In genomic region chr19:6737284-6737872, GRCh38 we compare ENCODE assay signal across 8 cellular contexts. TPM values are rescaled to one million over a fixed set of nuclear protein-coding genes. Genes with fewer than 3 reads are reported as not detected.
A peak's percentile ranks its signal among the peaks of the same experiment; 100 is the strongest.
DNase-seq lines count a peak whose midpoint lies in the region; ATAC-seq, FAIRE-seq and TF ChIP-seq lines count a peak whose summit lies in the region.

Gene GPR108 (minus strand): TSS chr19:6737580. CDS start chr19:6737576, 4 bp downstream.

- peak within 1 kb of the TSS; percentile 43 for H2AFZ ChIP-seq in smooth muscle cell (ENCODE audit: low read depth)

- no peak for TF ChIP-seq EP300 in A549 (IDR thresholded peaks at IDR 0.05)

- DNase-seq in A549 (ENCODE audit: low read depth in 1 of 2, low spot score in 1 of 2) (peak; percentile 44 to 99), NCI-H2227 treated with DMSO at 0.1 percent for 48 hours (lab: John Stamatoyannopoulos, UW) (peak; percentile 96), WTC11 (ENCODE audit: low spot score) (peak; percentile 100), cardiac fibroblast (ENCODE audit: low read depth in 2 of 2) (peak in 1 of 2 donors; percentile 100), iPS-NIHi11 (ENCODE audit: low spot score) (peak; percentile 95), smooth muscle cell (lab: John Stamatoyannopoulos, UW; ENCODE audit: unreplicated experiment) (peak; percentile 96)

- H3K36me3 ChIP-seq in smooth muscle cell (ENCODE audit: low read depth) = no peaks in the 10 kb centered on the region

- peaks cover 28% of the 10 kb centered on the region for H3K4me1 ChIP-seq in A549
- peaks cover 34% of the 10 kb centered on the region for H3K4me1 ChIP-seq in smooth muscle cell (ENCODE audit: low read depth)

- peak within 1 kb of the TSS; percentile 97 to 98 for H3K27ac ChIP-seq in A549
- peak within 1 kb of the TSS; percentile 92 for H3K27ac ChIP-seq in smooth muscle cell (ENCODE audit: low read depth)

- H4K20me1 ChIP-seq in smooth muscle cell (ENCODE audit: low read depth) = peaks cover 17% of the 10 kb centered on the region

- POLR2A ChIA-PET in A549 (lab: Yijun Ruan, JAX) (interaction anchor here (0.6 to 2.3 kb wide), 5 partner anchors 15 to 207 kb away, joined by 3 to 10 read pairs (median 7); partner anchors contain the start of genes C3 and TNFSF9), WTC11 (lab: Charles Lee) (interaction anchor here (0.5 to 3.9 kb wide), 8 partner anchors 12 to 571 kb away, joined by 3 to 29 read pairs (median 4); partner anchors contain the start of gene SH2D3A)

- TF ChIP-seq RAD21 in A549 (conservative IDR thresholded peaks at IDR 0.05 in 1 of 2, IDR thresholded peaks at IDR 0.05 in 1 of 2) = no peak

- no peaks in the 10 kb centered on the region for H3K9me3 Mint-ChIP-seq in WTC11

- peak within 1 kb of the TSS; percentile 97 for H3K4me3 Mint-ChIP-seq in WTC11

- peak within 1 kb of the TSS; percentile 95 for H3K9ac ChIP-seq in smooth muscle cell (ENCODE audit: low read depth)

- peak within 1 kb of the TSS; percentile 93 for H3K4me3 ChIP-seq in A549
- peak within 1 kb of the TSS; percentile 85 to 91 for H3K4me3 ChIP-seq in cardiac fibroblast (replicated peaks in 1 of 2; ENCODE audit: low read depth in 2 of 2, low read length in 2 of 2)
- peak within 1 kb of the TSS; percentile 80 for H3K4me3 ChIP-seq in smooth muscle cell

- H3K4me1 Mint-ChIP-seq in WTC11 = peaks cover 44% of the 10 kb centered on the region

- no peaks in the 10 kb centered on the region for H3K9me3 ChIP-seq in A549
- no peaks in the 10 kb centered on the region for H3K9me3 ChIP-seq in smooth muscle cell (replicated peaks; ENCODE audit: low read depth)

- CTCF ChIA-PET in A549 (lab: Yijun Ruan, JAX) = interaction anchor here (0.6 to 5.0 kb wide), 20 partner anchors 8 to 688 kb away, joined by 3 to 127 read pairs (median 4); partner anchors contain the start of genes C3, SH2D3A and VAV1
- CTCF ChIA-PET in WTC11 (lab: Charles Lee) = interaction anchor here (0.7 to 4.6 kb wide), 13 partner anchors 12 to 519 kb away, joined by 3 to 85 read pairs (median 6); partner anchors contain the start of genes SH2D3A and VAV1

- FAIRE-seq in A549 (lab: Jason Lieb, UNC) = no peak

- H3K4me2 ChIP-seq in A549 = peak within 1 kb of the TSS; percentile 99
- H3K4me2 ChIP-seq in smooth muscle cell = peak within 1 kb of the TSS; percentile 91

- peak within 1 kb of the TSS; percentile 97 for H3K27ac Mint-ChIP-seq in WTC11

- TF ChIP-seq POLR2A in A549 (IDR thresholded peaks at IDR 0.05; ENCODE audit: low read length) = no peak; the same call in 1 of the 2 replicates

- no peaks in the 10 kb centered on the region for H3K27me3 Mint-ChIP-seq in WTC11 (ENCODE audit: low read depth)

- ATAC-seq in A549 = peak; percentile 62 to 79
- peak; percentile 66 for ATAC-seq in GM18867 (IDR thresholded peaks at IDR 0.05; ENCODE audit: unreplicated experiment)
- ATAC-seq in HG03103 (IDR thresholded peaks at IDR 0.05; ENCODE audit: low read depth, unreplicated experiment) = peak; percentile 55
- peak; percentile 73 for ATAC-seq in WTC11

- WGBS in A549 (ENCODE audit: missing lambda C conversion rate) = 0% methylated on average over 6 of the region's 55 CpGs
- under 1% methylated on average over 40 of the region's 55 CpGs for WGBS in smooth muscle cell (ENCODE audit: low lambda C conversion rate)

- H3K79me2 ChIP-seq in smooth muscle cell (ENCODE audit: low read depth) = peaks cover 27% of the 10 kb centered on the region

- H3K27me3 ChIP-seq in smooth muscle cell (ENCODE audit: low read depth) = no peaks in the 10 kb centered on the region

- H3F3A ChIP-seq in smooth muscle cell (ENCODE audit: low read depth) = peaks cover 30% of the 10 kb centered on the region

- peaks cover 8% of the 10 kb centered on the region for H3K36me3 Mint-ChIP-seq in WTC11

- TF ChIP-seq CTCF in A549 (IDR thresholded peaks at IDR 0.05) (no peak), WTC11 (IDR thresholded peaks at IDR 0.05) (no peak), cardiac fibroblast (IDR thresholded peaks at IDR 0.05; ENCODE audit: low read depth, low read length) (no peak), smooth muscle cell (IDR thresholded peaks at IDR 0.05; ENCODE audit: borderline replicate concordance, insufficient read depth, poor library complexity, severe bottlenecking) (no peak)

TF ChIP-seq in A549, 52 proteins besides CTCF, POLR2A, EP300 and RAD21 (continues in another document):
- TF ChIP-seq MAZ (IDR thresholded peaks at IDR 0.05; ENCODE audit: borderline replicate concordance, low read depth, low read length) = peak; percentile 57; the same call in 1 of the 2 replicates
- peak; percentile 96 for TF ChIP-seq PBX3 (IDR thresholded peaks at IDR 0.05)
- peak; percentile 86 for TF ChIP-seq BHLHE40 (IDR thresholded peaks at IDR 0.05; ENCODE audit: low read depth, low read length)
- TF ChIP-seq HMGXB4 (CRISPR knock-in tag; IDR thresholded peaks at IDR 0.05; ENCODE audit: borderline replicate concordance) = 0 out of 2 replicates have a peak, but pooled peaks have one; percentile 22
- no peak for TF ChIP-seq ZSCAN20 (CRISPR knock-in tag; IDR thresholded peaks at IDR 0.05)
- TF ChIP-seq JUN (IDR thresholded peaks at IDR 0.05) = peak in 1 of 2 experiments; percentile 38; a peak in 2 of 5 replicates
- peak; percentile 84 for TF ChIP-seq GATA3 (IDR thresholded peaks at IDR 0.05; ENCODE audit: borderline replicate concordance)

TF ChIP-seq in WTC11, 78 proteins besides CTCF, POLR2A, EP300 and RAD21:
- TF ChIP-seq CREM (CRISPR knock-in tag; IDR thresholded peaks at IDR 0.05) (peak; percentile 89; the same call in 1 of the 2 replicates), SP1 (CRISPR knock-in tag; conservative IDR thresholded peaks at IDR 0.05) (peak; percentile 89), NFYB (CRISPR knock-in tag; conservative IDR thresholded peaks at IDR 0.05; ENCODE audit: low read depth) (peak; percentile 97), ZNF416 (CRISPR knock-in tag; IDR thresholded peaks at IDR 0.05) (0 out of 2 replicates have a peak, but pooled peaks have one; percentile 26), ZNF423 (CRISPR knock-in tag; IDR thresholded peaks at IDR 0.05) (no peak), ERG (CRISPR knock-in tag; IDR thresholded peaks at IDR 0.05) (no peak), MAX (CRISPR knock-in tag; IDR thresholded peaks at IDR 0.05) (peak; percentile 13; the same call in 1 of the 2 replicates), FOXK1 (CRISPR knock-in tag; IDR thresholded peaks at IDR 0.05) (no peak; the same call in 1 of the 2 replicates), ZNF232 (CRISPR knock-in tag; IDR thresholded peaks at IDR 0.05) (no peak), ETV6 (CRISPR knock-in tag; IDR thresholded peaks at IDR 0.05) (no peak), GTF2I (CRISPR knock-in tag; conservative IDR thresholded peaks at IDR 0.05) (no peak), TEAD1 (CRISPR knock-in tag; IDR thresholded peaks at IDR 0.05) (0 out of 2 replicates have a peak, but pooled peaks have one; percentile 32)

RNA-seq across cellular contexts. Expression of gene GPR108, which starts in this region (rescaled TPM):
- polyA plus RNA-seq in A549 (2011; rRNA removed) (50.2 and 69.4 TPM in 2 replicates), A549 (2017; fragmentation: RNase III; extraction: RNeasy Plus Mini Kit Qiagen cat#74134 plus additional on column Dnase treatment) (35.4 to 42.1 TPM (median 36.4 TPM) in 3 replicates), smooth muscle cell (62.1 and 75.1 TPM in 2 replicates)
- 41.9 and 44.2 TPM in 2 replicates for polyA plus RNA-seq in A549 (2012; cell fraction: cytosol; rRNA removed)
- 87.5 and 87.8 TPM in 2 replicates for polyA plus RNA-seq in A549 (2012; cell fraction: nucleus; rRNA removed)
- 66.1 and 88.8 TPM in 2 replicates for polyA minus RNA-seq in A549 (2011; rRNA and poly(A)+ RNA removed)
- total RNA-seq in WTC11 (2021) (48.7 to 59.5 TPM (median 54.2 TPM) in 3 replicates), smooth muscle cell (34.4 and 51.3 TPM in 2 replicates)

Comparison
In these comparisons a context has a peak if more than half of its experiments do, and no peak if none do; other contexts are left out.
1. Of the 8 proteins assayed by ChIP-seq in both WTC11 and A549: peak only in WTC11: MAX; only in A549: HMGXB4; in both: none; in neither: 5; mixed calls (peak in some experiments, not most) for 1.